8 cellular contexts compared by ENCODE assay signal in genomic region chr1:144412491-144413403, GRCh38. TPM values are rescaled to one million over a fixed set of nuclear protein-coding genes. Genes with fewer than 3 reads are reported as not detected.
DNase-seq lines count a peak whose midpoint lies in the region; ATAC-seq and TF ChIP-seq lines count a peak whose summit lies in the region.
"Not testable (repeated sequence)": the region's sequence is repeated elsewhere in the genome, so short reads cannot be mapped to it uniquely, and the experiment has no call there.

No MANE protein-coding gene starts in this region.

- peak; percentile 27 for TF ChIP-seq CTCF in chondrocyte (IDR thresholded peaks at IDR 0.05)
- TF ChIP-seq CTCF in smooth muscle cell (IDR thresholded peaks at IDR 0.05; ENCODE audit: borderline replicate concordance, insufficient read depth, poor library complexity, severe bottlenecking): not testable (repeated sequence)

- H3K36me3 ChIP-seq in smooth muscle cell (ENCODE audit: low read depth): not testable (repeated sequence)

- 1% methylated on average over 37 of the region's 41 CpGs for WGBS in smooth muscle cell (ENCODE audit: low lambda C conversion rate)

- H3K4me2 ChIP-seq in smooth muscle cell: peak overlapping the region; percentile 84

- not testable (repeated sequence) for H3K9me3 Mint-ChIP-seq in activated CD4-positive, alpha-beta T cell treated with anti-CD3 and anti-CD28 coated beads for 36 hours (ENCODE audit: low read depth); chondrocyte (ENCODE audit: low read depth)

- H3K9me3 ChIP-seq in smooth muscle cell (replicated peaks; ENCODE audit: low read depth): not testable (repeated sequence)

- peak overlapping the region; percentile 78 for H3K4me3 Mint-ChIP-seq in activated CD4-positive, alpha-beta T cell treated with anti-CD3 and anti-CD28 coated beads for 36 hours
- H3K4me3 Mint-ChIP-seq in chondrocyte (ENCODE audit: unreplicated experiment): peak overlapping the region; percentile 79

- not testable (repeated sequence) for H4K20me1 ChIP-seq in smooth muscle cell (ENCODE audit: low read depth)

- ATAC-seq in HG03175 (IDR thresholded peaks at IDR 0.05; ENCODE audit: unreplicated experiment): peak; percentile 88
- ATAC-seq in activated CD4-positive, alpha-beta T cell treated with anti-CD3 and anti-CD28 coated beads for 36 hours: peak; percentile 92

- intact Hi-C loops in activated CD4-positive, alpha-beta T cell treated with anti-CD3 and anti-CD28 coated beads for 36 hours (cut with DNase I, micrococcal nuclease): not testable (repeated sequence)

- peak; percentile 71 for DNase-seq in AG08395 (ENCODE audit: low spot score)
- peak; percentile 100 for DNase-seq in NCI-H460 (ENCODE audit: extremely low read depth, low read depth)
- peak; percentile 92 for DNase-seq in activated CD4-positive, alpha-beta T cell treated with anti-CD3 and anti-CD28 coated beads for 36 hours
- DNase-seq in chondrocyte (ENCODE audit: low spot score): peak; percentile 86
- peak; percentile 99 for DNase-seq in islet precursor cell
- not testable (repeated sequence) for DNase-seq in smooth muscle cell (lab: John Stamatoyannopoulos, UW; ENCODE audit: unreplicated experiment)

- not testable (repeated sequence) for H2AFZ ChIP-seq in smooth muscle cell (ENCODE audit: low read depth)

- H3K4me3 ChIP-seq in smooth muscle cell: peak overlapping the region; percentile 54

- not testable (repeated sequence) for H3F3A ChIP-seq in smooth muscle cell (ENCODE audit: low read depth)

- CTCF ChIA-PET in activated CD4-positive, alpha-beta T cell treated with anti-CD3 and anti-CD28 coated beads for 36 hours (lab: Charles Lee): not testable (repeated sequence)

- H3K9ac ChIP-seq in smooth muscle cell (ENCODE audit: low read depth): peak overlapping the region; percentile 75

- not testable (repeated sequence) for H3K79me2 ChIP-seq in smooth muscle cell (ENCODE audit: low read depth)

- H3K27ac Mint-ChIP-seq in activated CD4-positive, alpha-beta T cell treated with anti-CD3 and anti-CD28 coated beads for 36 hours: peak overlapping the region; percentile 98
- peak overlapping the region; percentile 97 for H3K27ac Mint-ChIP-seq in chondrocyte (ENCODE audit: unreplicated experiment)

- not testable (repeated sequence) for H3K27me3 ChIP-seq in smooth muscle cell (ENCODE audit: low read depth)

- POLR2A ChIA-PET in activated CD4-positive, alpha-beta T cell treated with anti-CD3 and anti-CD28 coated beads for 36 hours (lab: Charles Lee): interaction anchor here (0.6 to 1.6 kb wide), 7 partner anchors 133 to 1639 kb away, joined by 3 to 50 read pairs (median 4); no protein-coding TSS in a partner anchor

- not testable (repeated sequence) for H3K27me3 Mint-ChIP-seq in activated CD4-positive, alpha-beta T cell treated with anti-CD3 and anti-CD28 coated beads for 36 hours; chondrocyte (ENCODE audit: low read depth)

- peak overlapping the region; percentile 91 for H3K27ac ChIP-seq in smooth muscle cell (ENCODE audit: low read depth)

- H3K36me3 Mint-ChIP-seq in activated CD4-positive, alpha-beta T cell treated with anti-CD3 and anti-CD28 coated beads for 36 hours (ENCODE audit: low read depth); chondrocyte (ENCODE audit: low read depth): not testable (repeated sequence)

- not testable (repeated sequence) for H3K4me1 ChIP-seq in smooth muscle cell (ENCODE audit: low read depth)

- peak; percentile 97 for TF ChIP-seq POLR2A in GM19099 (IDR thresholded peaks at IDR 0.05; ENCODE audit: extremely low read depth, insufficient read length, low read depth)

- not testable (repeated sequence) for H3K4me1 Mint-ChIP-seq in activated CD4-positive, alpha-beta T cell treated with anti-CD3 and anti-CD28 coated beads for 36 hours; chondrocyte (ENCODE audit: low read depth)

RNA-seq across cellular contexts. Expression of gene PPIAL4E, which starts 39.3 kb away (rescaled TPM):
- not detected in 2 replicates for total RNA-seq in NCI-H460 (2014; rRNA removed; shearing (Covaris generic))
- polyA plus RNA-seq in NCI-H460 (2014; cell fraction: nucleus; rRNA removed): not detected in 2 replicates
- total RNA-seq in activated CD4-positive, alpha-beta T cell treated with anti-CD3 and anti-CD28 coated beads for 36 hours: not detected
- total RNA-seq in chondrocyte (not detected in 3 replicates), smooth muscle cell (not detected in 2 replicates)
- polyA plus RNA-seq in smooth muscle cell: not detected in 2 replicates

RNA-seq across cellular contexts. Expression of gene NBPF15, which starts 48.7 kb away (rescaled TPM):
- total RNA-seq in NCI-H460 (2014; rRNA removed; shearing (Covaris generic)): 39.9 and 43.1 TPM in 2 replicates
- 96.0 and 151 TPM in 2 replicates for polyA plus RNA-seq in NCI-H460 (2014; cell fraction: nucleus; rRNA removed)
- total RNA-seq in activated CD4-positive, alpha-beta T cell treated with anti-CD3 and anti-CD28 coated beads for 36 hours: 10 to 100 TPM; 36.2 to 37.7 TPM
- total RNA-seq in chondrocyte (54.1 to 64.2 TPM (median 59.2 TPM) in 3 replicates), smooth muscle cell (18.5 and 23.2 TPM in 2 replicates)
- polyA plus RNA-seq in smooth muscle cell: 22.4 and 23.7 TPM in 2 replicates
